Comparison of ENCODE assay signal across 27 cellular contexts in the genomic region with DNA sequence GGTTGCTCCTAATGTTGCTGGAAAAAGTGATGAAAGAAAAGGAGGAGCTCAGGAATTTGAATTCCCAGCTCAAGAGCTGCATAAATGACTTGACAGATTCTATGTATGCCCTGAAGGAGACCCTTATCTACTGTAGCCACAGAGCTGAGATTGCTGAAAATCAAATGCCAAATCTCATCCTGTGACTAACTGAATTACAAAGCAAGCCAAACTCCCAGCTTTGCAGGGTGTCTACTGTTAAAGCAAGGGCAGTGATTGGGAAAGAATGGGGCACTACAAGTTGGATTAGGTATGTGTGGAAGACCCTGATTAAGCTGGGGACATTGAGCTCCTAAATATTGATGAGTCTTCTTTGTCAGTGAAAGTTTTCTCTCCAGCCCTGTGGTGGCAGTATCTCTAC. TPM values are rescaled to one million over a fixed set of nuclear protein-coding genes. Genes with fewer than 3 reads are reported as not detected.
"Had no signal": no experiment of that assay in that cellular context is flagged by ENCODE, and none has a peak within 500 bp of the region (broad histone marks: within the 10 kb centered on the region; RNA-seq: fewer than 3 reads in every experiment).

No MANE protein-coding gene starts in this region.

- H3K9me3 ChIP-seq: mucosa of descending colon, spleen, stomach had no signal

- H3K27me3 ChIP-seq: spleen, stomach had no signal

- DNase-seq: cortex of kidney; dorsolateral prefrontal cortex; effector CD8-positive, alpha-beta T cell; foreskin fibroblast; kidney glomerular epithelial cell; mucosa of descending colon; naive thymus-derived CD8-positive, alpha-beta T cell; posterior cingulate gyrus; spleen; stimulated activated CD4-positive, alpha-beta T cell treated with anti-CD3 and anti-CD28 coated beads, Interleukin-15, amount 100 ng/mL, for 24 hours; stimulated activated CD4-positive, alpha-beta T cell treated with anti-CD3 and anti-CD28 coated beads, Interleukin-2, amount 100 ng/mL, for 24 hours; stimulated activated CD4-positive, alpha-beta T cell treated with anti-CD3 and anti-CD28 coated beads, Interleukin-4, amount 100 ng/mL, for 4 hours; stimulated activated naive B cell treated with anti-CD40 and anti-IgM and Interleukin-4, amounts not matched to agents 10 μg/mL and 1 μg/mL and 100 μg/mL, for 72 hours; stomach; substantia nigra; trophoblast cell had no signal

- H3K4me3 Mint-ChIP-seq: naive thymus-derived CD8-positive, alpha-beta T cell; neural crest cell; stimulated activated naive B cell treated with anti-CD40 and anti-IgM and Interleukin-4, amounts not matched to agents 10 μg/mL and 1 μg/mL and 100 μg/mL, for 72 hours had no signal

- H3K4me3 ChIP-seq: dorsolateral prefrontal cortex, mucosa of descending colon, spleen, stomach had no signal

- H3K4me1 Mint-ChIP-seq: naive thymus-derived CD8-positive, alpha-beta T cell; neural crest cell; stimulated activated naive B cell treated with anti-CD40 and anti-IgM and Interleukin-4, amounts not matched to agents 10 μg/mL and 1 μg/mL and 100 μg/mL, for 72 hours had no signal

- H3K9me3 Mint-ChIP-seq: naive thymus-derived CD8-positive, alpha-beta T cell had no signal

- H3K27ac ChIP-seq: dorsolateral prefrontal cortex, spleen, stomach had no signal

- H3K27ac Mint-ChIP-seq: naive thymus-derived CD8-positive, alpha-beta T cell; stimulated activated naive B cell treated with anti-CD40 and anti-IgM and Interleukin-4, amounts not matched to agents 10 μg/mL and 1 μg/mL and 100 μg/mL, for 72 hours had no signal

- H3K27me3 Mint-ChIP-seq: naive thymus-derived CD8-positive, alpha-beta T cell; stimulated activated naive B cell treated with anti-CD40 and anti-IgM and Interleukin-4, amounts not matched to agents 10 μg/mL and 1 μg/mL and 100 μg/mL, for 72 hours had no signal

- H3K4me1 ChIP-seq: spleen, stomach had no signal

RNA-seq across cellular contexts. Expression of gene SMIM9, which starts 20.8 kb away (rescaled TPM):
- total RNA-seq: esophagus mucosa; fibroblast of lung; lung microvascular endothelial cell; mesenteric fat pad; mucosa of descending colon; naive thymus-derived CD8-positive, alpha-beta T cell; neural crest cell; osteocyte; pulmonary artery endothelial cell; sciatic nerve; skeletal muscle tissue; stomach; urinary bladder had no signal
- polyA plus RNA-seq: fibroblast of lung; liver; naive thymus-derived CD8-positive, alpha-beta T cell; spleen; stomach; urinary bladder had no signal
